In genomic region chr1:23867953-23868847, GRCh38 we compare ENCODE assay signal across 8 cellular contexts. TPM values are rescaled to one million over a fixed set of nuclear protein-coding genes. Genes with fewer than 3 reads are reported as not detected.
DNase-seq lines count a peak whose midpoint lies in the region; ATAC-seq, FAIRE-seq and TF ChIP-seq lines count a peak whose summit lies in the region.

Gene FUCA1 (minus strand): TSS chr1:23868290. CDS start chr1:23868286, 4 bp downstream.

- no peaks in the 10 kb centered on the region for H4K20me1 ChIP-seq in OCI-LY1 (ENCODE audit: insufficient read depth, low read length)

- H2AFZ ChIP-seq in OCI-LY1 (ENCODE audit: low read length), result peak within 1 kb of the TSS; percentile 4; the same call in 1 of the 2 replicates

- ATAC-seq in GM21390 (IDR thresholded peaks at IDR 0.05; ENCODE audit: unreplicated experiment), result peak; percentile 93
- ATAC-seq in mucosa of descending colon, result peak; percentile 99

- DNase-seq in D721Med (ENCODE audit: insufficient read length, low spot score) (peak; percentile 89), activated T-cell treated with anti-CD3 and anti-CD28 coated beads for 24 hours (ENCODE audit: low read depth) (peak; percentile 91), epithelial cell of prostate (ENCODE audit: low read depth, low spot score) (peak; percentile 34), mucosa of descending colon (peak; percentile 96 to 97 (median 97))
- peak; percentile 92 for DNase-seq in stimulated activated CD8-positive, alpha-beta memory T cell treated with anti-CD3 and anti-CD28 coated beads, Interleukin-4, amount 100 ng/mL, for 24 hours (ENCODE audit: low read depth)

- no peaks in the 10 kb centered on the region for H3K9me2 ChIP-seq in OCI-LY1 (ENCODE audit: low read depth, low read length)

- FAIRE-seq in D721Med (lab: Jason Lieb, UNC), result no peak

- no peaks in the 10 kb centered on the region for H3K9me3 ChIP-seq in HUES6 (ENCODE audit: control insufficient read depth, insufficient read depth, low read depth, low read length)
- no peaks in the 10 kb centered on the region for H3K9me3 ChIP-seq in OCI-LY1 (ENCODE audit: low read length)
- no peaks in the 10 kb centered on the region for H3K9me3 ChIP-seq in mucosa of descending colon

- peak within 1 kb of the TSS; percentile 86 for H3K4me3 ChIP-seq in HUES6 (ENCODE audit: low read depth, low read length)
- peak within 1 kb of the TSS; percentile 79 for H3K4me3 ChIP-seq in OCI-LY1 (ENCODE audit: low read depth, low read length, poor library complexity, severe bottlenecking)
- peak within 1 kb of the TSS; percentile 85 for H3K4me3 ChIP-seq in mucosa of descending colon

- TF ChIP-seq CTCF in D721Med (IDR thresholded peaks at IDR 0.05; ENCODE audit: insufficient read depth, missing control alignments), result peak; percentile 88
- TF ChIP-seq CTCF in OCI-LY1 (IDR thresholded peaks at IDR 0.05; ENCODE audit: low read length), result peak; percentile 90
- peak; percentile 91 for TF ChIP-seq CTCF in mucosa of descending colon (IDR thresholded peaks at IDR 0.05)

- H3K4me1 ChIP-seq in HUES6 (ENCODE audit: control insufficient read depth, insufficient read depth, low read length) (peaks cover 10% of the 10 kb centered on the region; the same call in 1 of the 2 replicates), OCI-LY1 (ENCODE audit: insufficient read depth, low read length, severe bottlenecking) (peaks cover 38% of the 10 kb centered on the region), mucosa of descending colon (ENCODE audit: low read depth) (peaks cover 17% of the 10 kb centered on the region)

- H3K4me2 ChIP-seq in OCI-LY1 (ENCODE audit: low read length), result peak within 1 kb of the TSS; percentile 86

- peak within 1 kb of the TSS; percentile 36 for H3K9ac ChIP-seq in HUES6 (ENCODE audit: low read length)
- H3K9ac ChIP-seq in OCI-LY1 (ENCODE audit: low read length), result peak within 1 kb of the TSS; percentile 79

- intact Hi-C loops in mucosa of descending colon (cut with DNase I, micrococcal nuclease), result loop anchor here (5.0 to 10.0 kb wide), 2 partner anchors 53 to 56 kb away; no protein-coding TSS in a partner anchor

- no peaks in the 10 kb centered on the region for H3F3A ChIP-seq in OCI-LY1 (ENCODE audit: insufficient read depth, low read length)

- H3K27me3 ChIP-seq in HUES6 (ENCODE audit: control insufficient read depth, insufficient read depth, low read length), result peaks cover 42% of the 10 kb centered on the region
- no peaks in the 10 kb centered on the region for H3K27me3 ChIP-seq in OCI-LY1 (ENCODE audit: insufficient read depth, low read length)

- no peaks in the 10 kb centered on the region for H3K79me2 ChIP-seq in OCI-LY1 (ENCODE audit: insufficient read depth, low read length)

- H3K36me3 ChIP-seq in HUES6 (ENCODE audit: control insufficient read depth, insufficient read depth, low read length) (no peaks in the 10 kb centered on the region), OCI-LY1 (ENCODE audit: insufficient read depth, low read length) (peaks cover 21% of the 10 kb centered on the region), mucosa of descending colon (ENCODE audit: low read depth) (no peaks in the 10 kb centered on the region)

- H3K27ac ChIP-seq in HUES6 (ENCODE audit: low read depth, low read length), result no peak within 1 kb of the TSS
- peak within 1 kb of the TSS; percentile 84 for H3K27ac ChIP-seq in OCI-LY1 (ENCODE audit: low read depth, low read length, poor library complexity, severe bottlenecking)
- H3K27ac ChIP-seq in epithelial cell of prostate, result no peak within 1 kb of the TSS

RNA-seq across cellular contexts. Expression of gene FUCA1, which starts in this region (rescaled TPM):
- total RNA-seq in mucosa of descending colon, result 100 to 1,000 TPM in 2 of 3 donors, 10 to 100 TPM in 1; 82.2 to 171 (median 159) TPM

Comparison
In these comparisons a context has a peak if more than half of its experiments do, and no peak if none do; other contexts are left out.
1. DNase-seq: peak in every context shown above with its lines; median percentile 97 in mucosa of descending colon; 92 in stimulated activated CD8-positive, alpha-beta memory T cell treated with anti-CD3 and anti-CD28 coated beads, Interleukin-4, amount 100 ng/mL, for 24 hours; 91 in activated T-cell treated with anti-CD3 and anti-CD28 coated beads for 24 hours; 89 in D721Med; 34 in epithelial cell of prostate.